In the genomic region with DNA sequence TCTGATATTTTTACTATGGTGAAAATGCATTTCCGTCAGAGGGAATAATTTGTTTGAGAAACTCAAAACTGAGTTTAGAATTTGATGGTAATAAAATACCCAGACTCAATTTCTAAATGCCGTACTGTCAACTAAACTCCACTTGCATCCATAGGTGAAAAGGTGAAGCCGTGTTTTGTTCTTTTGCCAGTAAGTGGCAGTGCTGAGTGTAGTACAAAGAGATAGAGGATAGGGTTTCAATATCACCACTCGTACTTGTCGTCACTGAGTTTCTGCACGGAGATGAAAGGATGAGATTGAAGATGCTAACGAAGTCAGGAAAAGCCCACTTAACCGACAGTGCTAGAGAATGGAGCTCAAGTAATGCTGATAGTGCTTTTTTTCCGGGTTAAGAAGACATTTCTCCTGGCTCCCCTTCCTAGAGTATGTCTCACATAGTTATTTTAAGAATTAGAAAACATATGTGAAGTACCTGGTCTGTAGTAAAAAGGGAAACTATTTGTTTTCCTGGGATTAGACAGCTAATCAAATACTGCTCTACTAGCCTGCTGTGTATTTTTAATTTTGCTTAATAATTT, we compare ENCODE assay signal across 10 cellular contexts.
DNase-seq lines count a peak whose midpoint lies in the region; ATAC-seq and TF ChIP-seq lines count a peak whose summit lies in the region.
"Had no signal": no experiment of that assay in that cellular context is flagged by ENCODE, and none has a peak within 500 bp of the region (broad histone marks: within the 10 kb centered on the region; RNA-seq: fewer than 3 reads in every experiment).

No MANE protein-coding gene starts in this region.

- no peaks in the 10 kb centered on the region for H3K27me3 Mint-ChIP-seq in mesothelial cell of epicardium (ENCODE audit: low read depth)
- H3K27me3 Mint-ChIP-seq: B cell had no signal

- no peak overlapping the region for H2BK12ac ChIP-seq in neuronal stem cell (ENCODE audit: low read length)

- no peak overlapping the region for H3K27ac Mint-ChIP-seq in mesothelial cell of epicardium
- H3K27ac Mint-ChIP-seq: B cell had no signal

- no peak overlapping the region; a peak in 1 of 4 replicates for H3K27ac ChIP-seq in SK-N-SH (ENCODE audit: low read depth in 2 of 2, low read length in 1 of 2)
- H3K27ac ChIP-seq in OCI-LY7 (ENCODE audit: low read depth, low read length, poor library complexity, severe bottlenecking) = no peak overlapping the region
- no peak overlapping the region for H3K27ac ChIP-seq in neuronal stem cell (replicated peaks; ENCODE audit: low read length)
- H3K27ac ChIP-seq: SJSA1 had no signal

- H3K9me2 ChIP-seq in SK-N-SH (no peaks in the 10 kb centered on the region), OCI-LY7 (ENCODE audit: insufficient read depth, low read length) (no peaks in the 10 kb centered on the region)

- no peak for TF ChIP-seq CTCF in SK-N-SH (IDR thresholded peaks at IDR 0.05)
- TF ChIP-seq CTCF in OCI-LY7 (conservative IDR thresholded peaks at IDR 0.05; ENCODE audit: low read length) = peak; percentile 39
- no peak for TF ChIP-seq CTCF in mesothelial cell of epicardium (IDR thresholded peaks at IDR 0.05; ENCODE audit: unreplicated experiment)

- H3K4me2 ChIP-seq in SK-N-SH = no peak overlapping the region
- no peak overlapping the region for H3K4me2 ChIP-seq in OCI-LY7 (ENCODE audit: low read length)
- H3K4me2 ChIP-seq in neuronal stem cell (ENCODE audit: insufficient read depth, low read length, poor library complexity, severe bottlenecking) = no peak overlapping the region

- H3K4me3 ChIP-seq in SK-N-SH (ENCODE audit: low read depth in 2 of 2, low read length in 1 of 2) = no peak overlapping the region
- H3K4me3 ChIP-seq in OCI-LY7 (ENCODE audit: low read depth, low read length, poor library complexity, severe bottlenecking) = no peak overlapping the region
- H3K4me3 ChIP-seq in neuronal stem cell (ENCODE audit: low read length in 2 of 2) = no peak overlapping the region
- H3K4me3 ChIP-seq: SJSA1 had no signal

- H2BK15ac ChIP-seq in neuronal stem cell (ENCODE audit: low read length) = no peak overlapping the region

- CTCF ChIA-PET in SK-N-SH (lab: Yijun Ruan, JAX) = interaction anchor here (0.6 to 5.3 kb wide), 18 partner anchors 9 to 1683 kb away, joined by 3 to 39 read pairs (median 3); no protein-coding TSS in a partner anchor
- CTCF ChIA-PET in OCI-LY7 (lab: Charles Lee; ENCODE audit: unreplicated experiment) = no interaction called here

- no peaks in the 10 kb centered on the region for H4K20me1 ChIP-seq in SK-N-SH (ENCODE audit: insufficient read depth)
- no peaks in the 10 kb centered on the region for H4K20me1 ChIP-seq in OCI-LY7 (ENCODE audit: insufficient read depth, low read length)

- no peaks in the 10 kb centered on the region for H3F3A ChIP-seq in SK-N-SH (replicated peaks; ENCODE audit: insufficient read depth)

- H3K4ac ChIP-seq in neuronal stem cell (ENCODE audit: low read length) = no peak overlapping the region

- H3K36me3 ChIP-seq in SK-N-SH (replicated peaks in 1 of 2; ENCODE audit: control insufficient read depth in 1 of 2, insufficient read depth in 2 of 2, low read length in 1 of 2) (no peaks in the 10 kb centered on the region), OCI-LY7 (ENCODE audit: insufficient read depth, low read length) (no peaks in the 10 kb centered on the region), neuronal stem cell (replicated peaks in 1 of 2; ENCODE audit: control insufficient read depth in 2 of 2, insufficient read depth in 2 of 2, low read length in 2 of 2) (no peaks in the 10 kb centered on the region)
- H3K36me3 ChIP-seq: SJSA1 had no signal

- H3K9ac ChIP-seq in SK-N-SH = no peak overlapping the region
- no peak overlapping the region for H3K9ac ChIP-seq in neuronal stem cell (ENCODE audit: low read depth, low read length, poor library complexity)

- H3K79me2 ChIP-seq in SK-N-SH (ENCODE audit: insufficient read depth) = no peaks in the 10 kb centered on the region
- H3K79me2 ChIP-seq in OCI-LY7 (ENCODE audit: insufficient read depth, low read depth, low read length) = no peaks in the 10 kb centered on the region

- peaks cover 15% of the 10 kb centered on the region for H3K9me3 Mint-ChIP-seq in mesothelial cell of epicardium

- H3K14ac ChIP-seq in neuronal stem cell (ENCODE audit: low read length) = no peak overlapping the region

- peak; percentile 53 for DNase-seq in SK-N-SH
- DNase-seq in OCI-LY7 (ENCODE audit: low spot score) = no peak
- no peak for DNase-seq in neuronal stem cell (ENCODE audit: low spot score)
- no peak for DNase-seq in left cardiac atrium
- no peak for DNase-seq in mesothelial cell of epicardium (ENCODE audit: low spot score in 2 of 2, unreplicated experiment in 2 of 2)
- DNase-seq in posterior vena cava (ENCODE audit: low spot score) = no peak

- H3K36me3 Mint-ChIP-seq in mesothelial cell of epicardium = peaks cover 11% of the 10 kb centered on the region

- H3K4me1 ChIP-seq in SK-N-SH (ENCODE audit: control insufficient read depth in 1 of 2, insufficient read depth in 2 of 2, low read depth in 1 of 2, low read length in 1 of 2) = peaks cover 0 to 2% of the 10 kb centered on the region in 2 experiments; a peak in 1 of 4 replicates
- H3K4me1 ChIP-seq in OCI-LY7 (ENCODE audit: insufficient read depth, low read length, poor library complexity, severe bottlenecking) = no peaks in the 10 kb centered on the region
- H3K4me1 ChIP-seq in neuronal stem cell (ENCODE audit: control insufficient read depth in 2 of 2, insufficient read depth in 1 of 2, low read depth in 1 of 2, low read length in 2 of 2) = no peaks in the 10 kb centered on the region
- H3K4me1 ChIP-seq: SJSA1 had no signal

- no peak overlapping the region for H3K18ac ChIP-seq in neuronal stem cell (ENCODE audit: low read length)

- H2AK5ac ChIP-seq in neuronal stem cell (ENCODE audit: low read depth, low read length) = no peak overlapping the region

- POLR2A ChIA-PET in SK-N-SH (lab: Yijun Ruan, JAX) = no interaction called here
- POLR2A ChIA-PET in OCI-LY7 (lab: Charles Lee) = no interaction called here

- H3K23ac ChIP-seq in neuronal stem cell (ENCODE audit: low read depth, low read length, poor library complexity) = no peak overlapping the region

- H3K9me3 ChIP-seq in SK-N-SH (no peaks in the 10 kb centered on the region), OCI-LY7 (ENCODE audit: low read length) (no peaks in the 10 kb centered on the region), neuronal stem cell (replicated peaks in 1 of 2; ENCODE audit: control insufficient read depth in 2 of 2, insufficient read depth in 1 of 2, low read depth in 1 of 2, low read length in 2 of 2) (no peaks in the 10 kb centered on the region)
- H3K9me3 ChIP-seq: SJSA1 had no signal

- peak; percentile 77 for TF ChIP-seq RAD21 in SK-N-SH (IDR thresholded peaks at IDR 0.05; ENCODE audit: low read length)

- no peak overlapping the region for H4K8ac ChIP-seq in neuronal stem cell (ENCODE audit: low read depth, low read length)

- no peak overlapping the region for H2AFZ ChIP-seq in SK-N-SH (ENCODE audit: low read depth)
- H2AFZ ChIP-seq in OCI-LY7 (ENCODE audit: low read length) = no peak overlapping the region
- H2AFZ ChIP-seq in neuronal stem cell (ENCODE audit: low read length) = peak overlapping the region; percentile 31

- ATAC-seq in SK-N-SH treated with all-trans-retinoic acid at 6 μM for 48 hours = no peak
- ATAC-seq in HG03354 (IDR thresholded peaks at IDR 0.05; ENCODE audit: poor library complexity, severe bottlenecking, unreplicated experiment) = peak; percentile 66
- no peak for ATAC-seq in left cardiac atrium

- intact Hi-C loops in OCI-LY7 (cut with micrococcal nuclease; ENCODE audit: unreplicated experiment) = no loop called here
- intact Hi-C loops in left cardiac atrium (cut with DNase I) = no loop called here
- intact Hi-C loops in posterior vena cava (cut with DNase I) = no loop called here

- H3K79me1 ChIP-seq in neuronal stem cell (ENCODE audit: low read depth, low read length) = no peaks in the 10 kb centered on the region

- H4K91ac ChIP-seq in neuronal stem cell (ENCODE audit: low read depth, low read length, poor library complexity) = no peak overlapping the region

- no peaks in the 10 kb centered on the region for H3K4me1 Mint-ChIP-seq in mesothelial cell of epicardium
- H3K4me1 Mint-ChIP-seq: B cell had no signal

- WGBS in SK-N-SH (ENCODE audit: low lambda C conversion rate) = 20% methylated on average over 9 of the region's 9 CpGs
- no CpG with 5 or more reads among the region's 9 CpGs for WGBS in neuronal stem cell (ENCODE audit: extremely low coverage in 2 of 2, insufficient read length in 2 of 2, insufficient replicate concordance in 1 of 2), 2 donors

- H2BK120ac ChIP-seq in neuronal stem cell (ENCODE audit: low read depth, low read length) = no peak overlapping the region

- no peak for TF ChIP-seq EP300 in SK-N-SH (IDR thresholded peaks at IDR 0.05; ENCODE audit: borderline replicate concordance in 1 of 2, low read depth in 1 of 2, low read length in 1 of 2)

- H3K27me3 ChIP-seq in SK-N-SH (ENCODE audit: insufficient read depth) (no peaks in the 10 kb centered on the region), neuronal stem cell (ENCODE audit: control insufficient read depth in 3 of 3, insufficient read depth in 3 of 3, low read depth in 1 of 3, low read length in 3 of 3) (no peaks in the 10 kb centered on the region)
- H3K27me3 ChIP-seq: SJSA1 had no signal

- BruUV-seq in OCI-LY7 (replicated peaks; lab: Mats Ljungman, UMichigan) = no TSS peak

- no peak overlapping the region for H2BK5ac ChIP-seq in neuronal stem cell (ENCODE audit: low read length)

- H3K4me3 Mint-ChIP-seq in mesothelial cell of epicardium = no peak overlapping the region
- H3K4me3 Mint-ChIP-seq: B cell had no signal

TF ChIP-seq in SK-N-SH, 30 proteins besides CTCF, POLR2A, EP300 and RAD21:
- TF ChIP-seq JUND (IDR thresholded peaks at IDR 0.05) (no peak), GATA2 (CRISPR knock-in tag; IDR thresholded peaks at IDR 0.05) (0 out of 2 replicates have a peak, but pooled peaks have one; percentile 37), SMC3 (IDR thresholded peaks at IDR 0.05; ENCODE audit: low read depth, low read length) (peak; percentile 52; the same call in 1 of the 2 replicates)

TF ChIP-seq in SK-N-SH treated with all-trans-retinoic acid at 6 μM for 48 hours, 23 proteins besides CTCF, POLR2A, EP300 and RAD21 (continues in another document):
- no peak for TF ChIP-seq TOX (CRISPR knock-in tag; IDR thresholded peaks at IDR 0.05; ENCODE audit: borderline replicate concordance)
- TF ChIP-seq POU6F1 (CRISPR knock-in tag; IDR thresholded peaks at IDR 0.05; ENCODE audit: borderline replicate concordance, low read depth) = no peak
